In the genomic region with DNA sequence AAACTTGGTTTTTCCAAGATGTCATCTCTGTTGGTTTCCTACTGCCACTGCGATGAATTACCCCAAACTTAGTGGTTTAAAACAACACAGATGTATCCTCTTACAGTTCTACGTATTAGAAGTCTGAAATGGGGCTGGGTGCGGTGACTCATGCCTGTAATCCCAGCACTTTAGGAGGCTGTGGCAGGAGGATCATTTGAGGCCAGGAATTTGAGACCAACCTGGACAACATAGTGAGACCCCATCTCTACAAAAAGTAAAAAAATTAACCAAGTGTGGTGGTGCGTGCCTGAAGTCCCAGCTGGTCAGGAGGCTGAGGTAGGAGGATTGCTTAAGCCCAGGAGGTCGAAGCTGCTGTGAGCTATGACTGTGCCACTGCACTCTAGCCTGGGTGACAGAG, we compare ENCODE assay signal across 4 cellular contexts.
TF ChIP-seq lines count a peak whose summit lies in the region.

No MANE protein-coding gene starts in this region.

TF ChIP-seq in HepG2, 621 proteins besides CTCF, POLR2A, EP300 and RAD21:
- TF ChIP-seq RFXANK (CRISPR knock-in tag; IDR thresholded peaks at IDR 0.05) = no peak
- TF ChIP-seq, protein P1, sequence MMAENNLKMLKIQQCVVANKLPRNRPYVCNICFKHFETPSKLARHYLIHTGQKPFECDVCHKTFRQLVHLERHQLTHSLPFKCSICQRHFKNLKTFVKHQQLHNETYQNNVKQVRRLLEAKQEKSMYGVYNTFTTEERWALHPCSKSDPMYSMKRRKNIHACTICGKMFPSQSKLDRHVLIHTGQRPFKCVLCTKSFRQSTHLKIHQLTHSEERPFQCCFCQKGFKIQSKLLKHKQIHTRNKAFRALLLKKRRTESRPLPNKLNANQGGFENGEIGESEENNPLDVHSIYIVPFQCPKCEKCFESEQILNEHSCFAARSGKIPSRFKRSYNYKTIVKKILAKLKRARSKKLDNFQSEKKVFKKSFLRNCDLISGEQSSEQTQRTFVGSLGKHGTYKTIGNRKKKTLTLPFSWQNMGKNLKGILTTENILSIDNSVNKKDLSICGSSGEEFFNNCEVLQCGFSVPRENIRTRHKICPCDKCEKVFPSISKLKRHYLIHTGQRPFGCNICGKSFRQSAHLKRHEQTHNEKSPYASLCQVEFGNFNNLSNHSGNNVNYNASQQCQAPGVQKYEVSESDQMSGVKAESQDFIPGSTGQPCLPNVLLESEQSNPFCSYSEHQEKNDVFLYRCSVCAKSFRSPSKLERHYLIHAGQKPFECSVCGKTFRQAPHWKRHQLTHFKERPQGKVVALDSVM (CRISPR knock-in tag; IDR thresholded peaks at IDR 0.05) = 0 out of 2 replicates have a peak, but pooled peaks have one; percentile 12
- TF ChIP-seq, protein P2, sequence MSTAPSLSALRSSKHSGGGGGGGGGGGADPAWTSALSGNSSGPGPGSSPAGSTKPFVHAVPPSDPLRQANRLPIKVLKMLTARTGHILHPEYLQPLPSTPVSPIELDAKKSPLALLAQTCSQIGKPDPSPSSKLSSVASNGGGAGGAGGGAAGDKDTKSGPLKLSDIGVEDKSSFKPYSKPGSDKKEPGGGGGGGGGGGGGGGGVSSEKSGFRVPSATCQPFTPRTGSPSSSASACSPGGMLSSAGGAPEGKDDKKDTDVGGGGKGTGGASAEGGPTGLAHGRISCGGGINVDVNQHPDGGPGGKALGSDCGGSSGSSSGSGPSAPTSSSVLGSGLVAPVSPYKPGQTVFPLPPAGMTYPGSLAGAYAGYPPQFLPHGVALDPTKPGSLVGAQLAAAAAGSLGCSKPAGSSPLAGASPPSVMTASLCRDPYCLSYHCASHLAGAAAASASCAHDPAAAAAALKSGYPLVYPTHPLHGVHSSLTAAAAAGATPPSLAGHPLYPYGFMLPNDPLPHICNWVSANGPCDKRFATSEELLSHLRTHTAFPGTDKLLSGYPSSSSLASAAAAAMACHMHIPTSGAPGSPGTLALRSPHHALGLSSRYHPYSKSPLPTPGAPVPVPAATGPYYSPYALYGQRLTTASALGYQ (CRISPR knock-in tag; IDR thresholded peaks at IDR 0.05) = no peak

TF ChIP-seq in A549, 52 proteins besides CTCF, POLR2A, EP300 and RAD21:
- TF ChIP-seq, protein P3, sequence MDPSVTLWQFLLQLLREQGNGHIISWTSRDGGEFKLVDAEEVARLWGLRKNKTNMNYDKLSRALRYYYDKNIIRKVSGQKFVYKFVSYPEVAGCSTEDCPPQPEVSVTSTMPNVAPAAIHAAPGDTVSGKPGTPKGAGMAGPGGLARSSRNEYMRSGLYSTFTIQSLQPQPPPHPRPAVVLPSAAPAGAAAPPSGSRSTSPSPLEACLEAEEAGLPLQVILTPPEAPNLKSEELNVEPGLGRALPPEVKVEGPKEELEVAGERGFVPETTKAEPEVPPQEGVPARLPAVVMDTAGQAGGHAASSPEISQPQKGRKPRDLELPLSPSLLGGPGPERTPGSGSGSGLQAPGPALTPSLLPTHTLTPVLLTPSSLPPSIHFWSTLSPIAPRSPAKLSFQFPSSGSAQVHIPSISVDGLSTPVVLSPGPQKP (IDR thresholded peaks at IDR 0.05; ENCODE audit: low read depth, low read length) = no peak
- TF ChIP-seq FOSL2 (IDR thresholded peaks at IDR 0.05) (no peak), FOSL2 (CRISPR knock-in tag; IDR thresholded peaks at IDR 0.05) (peak; percentile 10; the same call in 1 of the 2 replicates)

TF ChIP-seq in HEK293, 187 proteins besides CTCF, POLR2A, EP300 and RAD21:
- TF ChIP-seq ZNF121 (tag by site-specific recombination; IDR thresholded peaks at IDR 0.05) (peak; percentile 83), ZNF629 (tag by site-specific recombination; IDR thresholded peaks at IDR 0.05) (no peak)
- TF ChIP-seq, protein P4, sequence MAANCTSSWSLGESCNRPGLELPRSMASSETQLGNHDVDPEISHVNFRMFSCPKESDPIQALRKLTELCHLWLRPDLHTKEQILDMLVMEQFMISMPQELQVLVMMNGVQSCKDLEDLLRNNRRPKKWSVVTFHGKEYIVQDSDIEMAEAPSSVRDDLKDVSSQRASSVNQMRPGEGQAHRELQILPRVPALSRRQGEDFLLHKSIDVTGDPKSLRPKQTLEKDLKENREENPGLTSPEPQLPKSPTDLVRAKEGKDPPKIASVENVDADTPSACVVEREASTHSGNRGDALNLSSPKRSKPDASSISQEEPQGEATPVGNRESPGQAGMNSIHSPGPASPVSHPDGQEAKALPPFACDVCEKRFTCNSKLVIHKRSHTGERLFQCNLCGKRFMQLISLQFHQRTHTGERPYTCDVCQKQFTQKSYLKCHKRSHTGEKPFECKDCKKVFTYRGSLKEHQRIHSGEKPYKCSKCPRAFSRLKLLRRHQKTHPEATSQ (tag by site-specific recombination; IDR thresholded peaks at IDR 0.05) = peak; percentile 67; the same call in 1 of the 2 replicates

TF ChIP-seq in K562, 482 proteins besides CTCF, POLR2A, EP300 and RAD21:
- TF ChIP-seq RBM25 (IDR thresholded peaks at IDR 0.05; ENCODE audit: low read depth, low read length, severe bottlenecking) (peak; percentile 27), GTF2F1 (IDR thresholded peaks at IDR 0.05; ENCODE audit: low read depth, low read length) (no peak), KHSRP (IDR thresholded peaks at IDR 0.05) (no peak), ZNF121 (CRISPR knock-in tag; conservative IDR thresholded peaks at IDR 0.05) (peak; percentile 67)
